Comparison of ENCODE assay signal across 1 cellular context in genomic region chr6:30763618-30764489, GRCh38.
A peak's percentile ranks its signal among the peaks of the same experiment; 100 is the strongest.
TF ChIP-seq lines count a peak whose summit lies in the region.

No MANE protein-coding gene starts in this region.

TF ChIP-seq in K562, 482 proteins besides CTCF, POLR2A, EP300 and RAD21 (continued from another document):
- TF ChIP-seq SFPQ (IDR thresholded peaks at IDR 0.05; ENCODE audit: low read depth, low read length): no peak
- TF ChIP-seq TEAD1 (CRISPR knock-in tag; IDR thresholded peaks at IDR 0.05): peak in 1 of 2 experiments; percentile 72; a peak in 1 of 4 replicates
- TF ChIP-seq ZBTB1 (CRISPR knock-in tag; IDR thresholded peaks at IDR 0.05; ENCODE audit: borderline replicate concordance, low read depth): no peak
- TF ChIP-seq CHD7 (IDR thresholded peaks at IDR 0.05; ENCODE audit: low read depth, low read length): no peak
- TF ChIP-seq LCOR (CRISPR knock-in tag; IDR thresholded peaks at IDR 0.05): 0 out of 2 replicates have a peak, but pooled peaks have one; percentile 25
- peak; percentile 70 for TF ChIP-seq CBFA2T3 (IDR thresholded peaks at IDR 0.05)
- TF ChIP-seq ZBTB7A (IDR thresholded peaks at IDR 0.05; ENCODE audit: borderline replicate concordance, control insufficient read depth, low read depth, low read length): no peak
- TF ChIP-seq ZBTB9 (CRISPR knock-in tag; IDR thresholded peaks at IDR 0.05): no peak
- TF ChIP-seq ZNF121 (CRISPR knock-in tag; conservative IDR thresholded peaks at IDR 0.05): no peak
- TF ChIP-seq NR2C2 (CRISPR knock-in tag; IDR thresholded peaks at IDR 0.05): no peak
- TF ChIP-seq NR2C2 (tag; IDR thresholded peaks at IDR 0.05): peak; percentile 48; the same call in 1 of the 2 replicates
- TF ChIP-seq KDM1A (IDR thresholded peaks at IDR 0.05): peak; percentile 70 to 82
- TF ChIP-seq SMARCA5 (IDR thresholded peaks at IDR 0.05): peak; percentile 23; the same call in 1 of the 2 replicates
- no peak for TF ChIP-seq POLR2G (IDR thresholded peaks at IDR 0.05; ENCODE audit: low read depth, low read length)
- no peak for TF ChIP-seq ZBTB17 (CRISPR knock-in tag; IDR thresholded peaks at IDR 0.05)
- peak; percentile 34; the same call in 1 of the 2 replicates for TF ChIP-seq JUND (IDR thresholded peaks at IDR 0.05; ENCODE audit: borderline replicate concordance, low read depth, low read length)
- no peak for TF ChIP-seq JUND (tag; IDR thresholded peaks at IDR 0.05; ENCODE audit: borderline replicate concordance, low read depth, low read length)
- no peak for TF ChIP-seq FOXA1 (IDR thresholded peaks at IDR 0.05; ENCODE audit: borderline replicate concordance)
- no peak for TF ChIP-seq ATF3 (IDR thresholded peaks at IDR 0.05)
- TF ChIP-seq ATF3 (CRISPR knock-in tag; conservative IDR thresholded peaks at IDR 0.05): no peak
- TF ChIP-seq MTF1 (CRISPR knock-in tag; IDR thresholded peaks at IDR 0.05; ENCODE audit: borderline replicate concordance): no peak
- TF ChIP-seq YY1 (IDR thresholded peaks at IDR 0.05; ENCODE audit: borderline replicate concordance in 1 of 3, control insufficient read depth in 1 of 3, extremely low read depth in 1 of 3, insufficient read depth in 3 of 3, insufficient read length in 1 of 3, insufficient replicate concordance in 2 of 3, low read depth in 1 of 3, low read length in 2 of 3): peak in 1 of 3 experiments; percentile 28
- TF ChIP-seq PCBP2 (IDR thresholded peaks at IDR 0.05; ENCODE audit: low read depth, low read length, poor library complexity, severe bottlenecking): no peak
- TF ChIP-seq OTX1 (CRISPR knock-in tag; IDR thresholded peaks at IDR 0.05): 0 out of 2 replicates have a peak, but pooled peaks have one; percentile 18
- no peak for TF ChIP-seq KLF16 (IDR thresholded peaks at IDR 0.05)
- 0 out of 2 replicates have a peak, but pooled peaks have one; percentile 32 for TF ChIP-seq ZNF584 (CRISPR knock-in tag; IDR thresholded peaks at IDR 0.05; ENCODE audit: low read depth)
- no peak for TF ChIP-seq LARP7 (IDR thresholded peaks at IDR 0.05)
- TF ChIP-seq GATAD2B (IDR thresholded peaks at IDR 0.05; ENCODE audit: borderline replicate concordance): no peak
- TF ChIP-seq, protein P1, sequence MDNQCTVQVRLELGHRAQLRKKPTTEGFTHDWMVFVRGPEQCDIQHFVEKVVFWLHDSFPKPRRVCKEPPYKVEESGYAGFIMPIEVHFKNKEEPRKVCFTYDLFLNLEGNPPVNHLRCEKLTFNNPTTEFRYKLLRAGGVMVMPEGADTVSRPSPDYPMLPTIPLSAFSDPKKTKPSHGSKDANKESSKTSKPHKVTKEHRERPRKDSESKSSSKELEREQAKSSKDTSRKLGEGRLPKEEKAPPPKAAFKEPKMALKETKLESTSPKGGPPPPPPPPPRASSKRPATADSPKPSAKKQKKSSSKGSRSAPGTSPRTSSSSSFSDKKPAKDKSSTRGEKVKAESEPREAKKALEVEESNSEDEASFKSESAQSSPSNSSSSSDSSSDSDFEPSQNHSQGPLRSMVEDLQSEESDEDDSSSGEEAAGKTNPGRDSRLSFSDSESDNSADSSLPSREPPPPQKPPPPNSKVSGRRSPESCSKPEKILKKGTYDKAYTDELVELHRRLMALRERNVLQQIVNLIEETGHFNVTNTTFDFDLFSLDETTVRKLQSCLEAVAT (IDR thresholded peaks at IDR 0.05): no peak
- no peak for TF ChIP-seq HDAC6 (IDR thresholded peaks at IDR 0.05; ENCODE audit: low read depth, low read length)
- TF ChIP-seq NCOA6 (IDR thresholded peaks at IDR 0.05): no peak
- no peak for TF ChIP-seq ZNF324 (CRISPR knock-in tag; IDR thresholded peaks at IDR 0.05)
- no peak for TF ChIP-seq ZNF347 (CRISPR knock-in tag; IDR thresholded peaks at IDR 0.05; ENCODE audit: low read depth)
